In genomic region chr15:67399925-67400324, GRCh38 we compare ENCODE assay signal across 2 cellular contexts.
TF ChIP-seq lines count a peak whose summit lies in the region.

No MANE protein-coding gene starts in this region.

TF ChIP-seq in IMR-90, 13 proteins besides CTCF, POLR2A, EP300 and RAD21:
- TF ChIP-seq MAFK (IDR thresholded peaks at IDR 0.05; ENCODE audit: low read depth, low read length) (0 out of 2 replicates have a peak, but pooled peaks have one; percentile 8), SMC3 (IDR thresholded peaks at IDR 0.05; ENCODE audit: low read depth, low read length) (no peak), MXI1 (IDR thresholded peaks at IDR 0.05; ENCODE audit: borderline replicate concordance, low read depth, low read length) (no peak), CEBPB (IDR thresholded peaks at IDR 0.05; ENCODE audit: low read depth, low read length) (no peak), RCOR1 (IDR thresholded peaks at IDR 0.05; ENCODE audit: insufficient replicate concordance, low read length) (no peak), CHD1 (IDR thresholded peaks at IDR 0.05; ENCODE audit: low read depth, low read length) (no peak), RFX5 (IDR thresholded peaks at IDR 0.05; ENCODE audit: low read depth, low read length) (no peak), BHLHE40 (IDR thresholded peaks at IDR 0.05; ENCODE audit: low read depth, low read length) (no peak)

TF ChIP-seq in H1, 55 proteins besides CTCF, POLR2A, EP300 and RAD21:
- TF ChIP-seq POLR2AphosphoS5 (IDR thresholded peaks at IDR 0.05; ENCODE audit: low read depth, low read length) (no peak), ATF3 (IDR thresholded peaks at IDR 0.05; ENCODE audit: insufficient read depth, low read depth, low read length) (no peak), SAP30 (IDR thresholded peaks at IDR 0.05; ENCODE audit: insufficient read depth, insufficient replicate concordance, low read length) (no peak), PHF8 (conservative IDR thresholded peaks at IDR 0.05; ENCODE audit: low read depth, low read length) (no peak), SRF (IDR thresholded peaks at IDR 0.05; ENCODE audit: low read depth, low read length) (no peak), FOSL1 (IDR thresholded peaks at IDR 0.05; ENCODE audit: insufficient read depth, low read depth, low read length) (no peak)
